In genomic region chr9:73093740-73094379, GRCh38 we compare ENCODE assay signal across 12 cellular contexts. TPM values are rescaled to one million over a fixed set of nuclear protein-coding genes. Genes with fewer than 3 reads are reported as not detected.
DNase-seq lines count a peak whose midpoint lies in the region; ATAC-seq, FAIRE-seq and TF ChIP-seq lines count a peak whose summit lies in the region.
"Had no signal": no experiment of that assay in that cellular context is flagged by ENCODE, and none has a peak within 500 bp of the region (broad histone marks: within the 10 kb centered on the region; RNA-seq: fewer than 3 reads in every experiment).

No MANE protein-coding gene starts in this region.

- no peaks in the 10 kb centered on the region for H3K9me2 ChIP-seq in Karpas-422 (replicated peaks; ENCODE audit: insufficient read depth, low read length)

- WGBS in prostate gland, result 72% methylated on average over 5 of the region's 5 CpGs

- no peak overlapping the region for H3K27ac ChIP-seq in CD4-positive, alpha-beta T cell (ENCODE audit: low read depth, low read length)
- H3K27ac ChIP-seq in Karpas-422 (ENCODE audit: low read length), result no peak overlapping the region
- H3K27ac ChIP-seq in osteoblast (ENCODE audit: low read depth, low read length), result peak overlapping the region; percentile 39
- no peak overlapping the region for H3K27ac ChIP-seq in prostate gland

- no peaks in the 10 kb centered on the region for H3K4me1 ChIP-seq in Karpas-422 (ENCODE audit: low read length)
- H3K4me1 ChIP-seq in osteoblast (ENCODE audit: insufficient read depth, low read length), result no peaks in the 10 kb centered on the region
- no peaks in the 10 kb centered on the region for H3K4me1 ChIP-seq in prostate gland (replicated peaks)

- no peak for DNase-seq in CD4-positive, alpha-beta T cell
- no peak for DNase-seq in Karpas-422
- peak; percentile 23 for DNase-seq in bronchial epithelial cell (ENCODE audit: low read depth)
- DNase-seq in osteoblast (ENCODE audit: insufficient read length, low spot score, missing footprints), result peak; percentile 62
- DNase-seq in prostate gland (ENCODE audit: low spot score), result no peak
- no peak for DNase-seq in SIG-M5 treated with dmso at 0.1 percent for 504 hours (lab: John Stamatoyannopoulos, UW; ENCODE audit: unreplicated experiment)
- DNase-seq in SIG-M5 (lab: John Stamatoyannopoulos, UW), result no peak
- DNase-seq: activated T-cell treated with anti-CD3 and anti-CD28 coated beads for 4 hours, DMS79 treated with DMSO at 0.1 percent for 48 hours, MV-4-11, upper lobe of left lung had no signal

- H3K27me3 Mint-ChIP-seq in CD4-positive, alpha-beta T cell, result no peaks in the 10 kb centered on the region

- TF ChIP-seq CTCF in CD4-positive, alpha-beta T cell (IDR thresholded peaks at IDR 0.05), result no peak
- TF ChIP-seq CTCF in bronchial epithelial cell (IDR thresholded peaks at IDR 0.05; ENCODE audit: insufficient read depth, low read length, severe bottlenecking) (no peak), osteoblast (IDR thresholded peaks at IDR 0.05; ENCODE audit: extremely low read depth, low read depth, low read length) (no peak), prostate gland (IDR thresholded peaks at IDR 0.05) (no peak)

- H3K4me1 Mint-ChIP-seq in CD4-positive, alpha-beta T cell (ENCODE audit: low read depth), result peaks cover 5% of the 10 kb centered on the region

- no peak for TF ChIP-seq POLR2A in prostate gland (IDR thresholded peaks at IDR 0.05)

- no peak for FAIRE-seq in bronchial epithelial cell (lab: Jason Lieb, UNC)

- H3K79me2 ChIP-seq in Karpas-422 (ENCODE audit: low read length) (no peaks in the 10 kb centered on the region), osteoblast (ENCODE audit: insufficient read depth, low read length) (no peaks in the 10 kb centered on the region)

- POLR2A ChIA-PET in CD4-positive, alpha-beta T cell (lab: Charles Lee), result interaction anchor here (1.1 kb wide), 1 partner anchor 1078 kb away, joined by 3 read pairs; no protein-coding TSS in a partner anchor

- CTCF ChIA-PET in CD4-positive, alpha-beta T cell (lab: Charles Lee), result interaction anchor here (0.7 to 2.2 kb wide), 2 partner anchors 14 to 108 kb away, joined by 3 to 6 read pairs; no protein-coding TSS in a partner anchor

- H3K9ac ChIP-seq in Karpas-422 (ENCODE audit: low read length), result no peak overlapping the region

- H3K4me3 Mint-ChIP-seq in CD4-positive, alpha-beta T cell, result peak overlapping the region; percentile 25

- H3K4me3 ChIP-seq in Karpas-422 (ENCODE audit: low read length) (no peak overlapping the region), bronchial epithelial cell (ENCODE audit: low read depth, low read length) (no peak overlapping the region), osteoblast (ENCODE audit: insufficient read depth, low read length) (peak overlapping the region; percentile 64), prostate gland (no peak overlapping the region)

- H3K27ac Mint-ChIP-seq in CD4-positive, alpha-beta T cell, result no peak overlapping the region

- no peaks in the 10 kb centered on the region for H3K36me3 Mint-ChIP-seq in CD4-positive, alpha-beta T cell (ENCODE audit: low read depth)

- peak overlapping the region; percentile 36 for H3K4me2 ChIP-seq in Karpas-422 (ENCODE audit: low read depth, low read length, poor library complexity, severe bottlenecking)
- H3K4me2 ChIP-seq in osteoblast (ENCODE audit: insufficient read depth, low read length), result peak overlapping the region; percentile 86

- H3K9me3 ChIP-seq in CD4-positive, alpha-beta T cell (ENCODE audit: control insufficient read depth, low read length), result no peaks in the 10 kb centered on the region
- H3K9me3 ChIP-seq in Karpas-422 (ENCODE audit: low read length), result no peaks in the 10 kb centered on the region
- no peaks in the 10 kb centered on the region for H3K9me3 ChIP-seq in osteoblast (ENCODE audit: low read depth, low read length)
- H3K9me3 ChIP-seq in prostate gland, result no peaks in the 10 kb centered on the region
- H3K9me3 ChIP-seq: upper lobe of left lung had no signal

- H3K36me3 ChIP-seq in Karpas-422 (ENCODE audit: insufficient read depth, low read length) (no peaks in the 10 kb centered on the region), bronchial epithelial cell (ENCODE audit: control insufficient read depth, insufficient read depth, low read length) (no peaks in the 10 kb centered on the region), osteoblast (ENCODE audit: insufficient read depth, low read length) (no peaks in the 10 kb centered on the region), prostate gland (no peaks in the 10 kb centered on the region)
- H3K36me3 ChIP-seq: upper lobe of left lung had no signal

- no peak overlapping the region for H2AFZ ChIP-seq in Karpas-422 (ENCODE audit: low read length)
- peak overlapping the region; percentile 89 for H2AFZ ChIP-seq in osteoblast (ENCODE audit: low read length)

- intact Hi-C loops in CD4-positive, alpha-beta T cell (cut with DNase I, micrococcal nuclease), result no loop called here
- intact Hi-C loops in prostate gland (cut with DNase I), result no loop called here

- no peaks in the 10 kb centered on the region for H3K9me3 Mint-ChIP-seq in CD4-positive, alpha-beta T cell

- H3K27me3 ChIP-seq in CD4-positive, alpha-beta T cell (ENCODE audit: control insufficient read depth, insufficient read depth, low read length), result no peaks in the 10 kb centered on the region
- H3K27me3 ChIP-seq in Karpas-422 (ENCODE audit: low read length), result no peaks in the 10 kb centered on the region
- no peaks in the 10 kb centered on the region for H3K27me3 ChIP-seq in bronchial epithelial cell (ENCODE audit: control insufficient read depth, insufficient read depth, low read length)
- H3K27me3 ChIP-seq in osteoblast (ENCODE audit: insufficient read depth, low read length), result peaks cover 6% of the 10 kb centered on the region
- H3K27me3 ChIP-seq in prostate gland (replicated peaks; ENCODE audit: insufficient read depth), result no peaks in the 10 kb centered on the region
- H3K27me3 ChIP-seq: upper lobe of left lung had no signal

- H4K20me1 ChIP-seq in Karpas-422 (ENCODE audit: insufficient read depth, low read depth, low read length) (no peaks in the 10 kb centered on the region), osteoblast (ENCODE audit: insufficient read depth, low read length) (no peaks in the 10 kb centered on the region)

- no peak for ATAC-seq in CD4-positive, alpha-beta T cell (ENCODE audit: poor library complexity)
- no peak for ATAC-seq in esophagus mucosa

RNA-seq across cellular contexts. Expression of gene ANXA1, which starts 57.8 kb away (rescaled TPM):
- 100 to 1,000 TPM; 310 to 317 TPM for total RNA-seq in CD4-positive, alpha-beta T cell
- not detected in 2 replicates for total RNA-seq in Karpas-422 (2014; rRNA removed; shearing (Covaris generic); ENCODE audit: low replicate concordance)
- total RNA-seq in bronchial epithelial cell, result 1,561 and 3,061 TPM in 2 replicates
- total RNA-seq in osteoblast, result 803 and 816 TPM in 2 replicates
- 100 to 1,000 TPM in 1 of 2 donors, 10 to 100 TPM in 1; 65.3 to 341 TPM for total RNA-seq in prostate gland
- total RNA-seq in esophagus mucosa, result 4,910 TPM

Comparison
In these comparisons a context has a peak if more than half of its experiments do, and no peak if none do; other contexts are left out.
1. DNase-seq: peak in bronchial epithelial cell (single experiment) and osteoblast (single experiment); none in CD4-positive, alpha-beta T cell (0 of 10), Karpas-422 (single experiment), prostate gland (single experiment), SIG-M5 treated with dmso at 0.1 percent for 504 hours (single experiment) and SIG-M5 (single experiment).
2. RNA of gene ANXA1, which starts 57.8 kb away (total RNA-seq): 4,910 TPM in esophagus mucosa (single experiment), 1,561 to 3,061 TPM in bronchial epithelial cell, 803 to 816 TPM in osteoblast, 65.3 to 341 TPM in prostate gland and 310 to 317 TPM in CD4-positive, alpha-beta T cell; not detected in Karpas-422; every median in the first group is over 10 times any median in the second.